ENCODE assay signal across 14 cellular contexts in genomic region chr17:17408236-17408794, GRCh38.
DNase-seq lines count a peak whose midpoint lies in the region; ATAC-seq and TF ChIP-seq lines count a peak whose summit lies in the region.
"Had no signal": no experiment of that assay in that cellular context is flagged by ENCODE, and none has a peak within 500 bp of the region (broad histone marks: within the 10 kb centered on the region; RNA-seq: fewer than 3 reads in every experiment).

No MANE protein-coding gene starts in this region.

- no peak for TF ChIP-seq EP300 in gastroesophageal sphincter (IDR thresholded peaks at IDR 0.05)

- peaks cover 12% of the 10 kb centered on the region for H3K27me3 Mint-ChIP-seq in activated CD8-positive, alpha-beta T cell treated with anti-CD3 and anti-CD28 coated beads, Interleukin-2, amount 10 ng/mL, durations not matched to agents 7 days and 5 days (ENCODE audit: low read depth)

- H3K27me3 ChIP-seq in gastroesophageal sphincter (peaks cover 49% of the 10 kb centered on the region), H7 (ENCODE audit: control insufficient read depth, insufficient read depth, low read length) (no peaks in the 10 kb centered on the region; the same call in 1 of the 2 replicates)
- H3K27me3 ChIP-seq: right atrium auricular region had no signal

- CTCF ChIA-PET in activated CD8-positive, alpha-beta T cell treated with anti-CD3 and anti-CD28 coated beads, Interleukin-2, amount 10 ng/mL, durations not matched to agents 7 days and 5 days (lab: Charles Lee), result no interaction called here

- H3K4me1 Mint-ChIP-seq in activated CD8-positive, alpha-beta T cell treated with anti-CD3 and anti-CD28 coated beads, Interleukin-2, amount 10 ng/mL, durations not matched to agents 7 days and 5 days (ENCODE audit: low read depth), result peaks cover 71% of the 10 kb centered on the region

- H3K4me3 ChIP-seq in gastroesophageal sphincter, result no peak overlapping the region
- H3K4me3 ChIP-seq in H7 (ENCODE audit: insufficient read depth, low read depth, low read length), result no peak overlapping the region
- H3K4me3 ChIP-seq: gastrocnemius medialis, lower lobe of right lung, right atrium auricular region had no signal

- POLR2A ChIA-PET in activated CD8-positive, alpha-beta T cell treated with anti-CD3 and anti-CD28 coated beads, Interleukin-2, amount 10 ng/mL, durations not matched to agents 7 days and 5 days (lab: Charles Lee), result no interaction called here

- H3K27ac Mint-ChIP-seq in activated naive CD4-positive, alpha-beta T cell treated with anti-CD3 and anti-CD28 coated beads, Interleukin-2, amount 50 U/mL, for 72 hours, result peak overlapping the region; percentile 28 to 53
- peak overlapping the region; percentile 62 for H3K27ac Mint-ChIP-seq in activated CD8-positive, alpha-beta T cell treated with anti-CD3 and anti-CD28 coated beads, Interleukin-2, amount 10 ng/mL, durations not matched to agents 7 days and 5 days
- H3K27ac Mint-ChIP-seq: B cell had no signal

- H3K4me1 ChIP-seq in gastroesophageal sphincter, result peaks cover 0 to 2% (median 0%) of the 10 kb centered on the region in 3 donors
- H3K4me1 ChIP-seq: gastrocnemius medialis, right atrium auricular region had no signal

- H3K27ac ChIP-seq in gastroesophageal sphincter, result no peak overlapping the region
- H3K27ac ChIP-seq: gastrocnemius medialis, lower lobe of right lung, right atrium auricular region had no signal

- H3K9me3 ChIP-seq in gastroesophageal sphincter, result no peaks in the 10 kb centered on the region
- H3K9me3 ChIP-seq: gastrocnemius medialis, lower lobe of right lung, right atrium auricular region had no signal

- H3K36me3 ChIP-seq in gastroesophageal sphincter (no peaks in the 10 kb centered on the region), H7 (replicated peaks; ENCODE audit: control insufficient read depth, insufficient read depth, low read length) (no peaks in the 10 kb centered on the region)
- H3K36me3 ChIP-seq: gastrocnemius medialis, lower lobe of right lung, right atrium auricular region had no signal

- H3K4me3 Mint-ChIP-seq in activated CD8-positive, alpha-beta T cell treated with anti-CD3 and anti-CD28 coated beads, Interleukin-2, amount 10 ng/mL, durations not matched to agents 7 days and 5 days, result no peak overlapping the region
- H3K4me3 Mint-ChIP-seq: B cell had no signal

- DNase-seq in activated naive CD4-positive, alpha-beta T cell treated with anti-CD3 and anti-CD28 coated beads, Interleukin-2, amount 50 U/mL, for 72 hours (ENCODE audit: low spot score in 2 of 2), result no peak
- no peak for DNase-seq in activated naive CD4-positive, alpha-beta T cell treated with anti-CD3 and anti-CD28 coated beads, Interleukin-2, amount 50 U/mL, for 16 hours
- DNase-seq in activated CD8-positive, alpha-beta T cell treated with anti-CD3 and anti-CD28 coated beads, Interleukin-2, amount 10 ng/mL, durations not matched to agents 7 days and 5 days, result no peak
- DNase-seq in D341Med (ENCODE audit: low spot score), result no peak
- no peak for DNase-seq in H7
- no peak for DNase-seq in effector CD4-positive, alpha-beta T cell
- no peak for DNase-seq in NCI-H2171 treated with DMSO at 0.1 percent for 48 hours (lab: John Stamatoyannopoulos, UW)
- DNase-seq: central memory CD4-positive, alpha-beta T cell; gastrocnemius medialis; lower lobe of right lung; NCI-H82 had no signal

- no peak for TF ChIP-seq CTCF in gastroesophageal sphincter (IDR thresholded peaks at IDR 0.05)

- no peaks in the 10 kb centered on the region for H3K36me3 Mint-ChIP-seq in activated naive CD4-positive, alpha-beta T cell treated with anti-CD3 and anti-CD28 coated beads, Interleukin-2, amount 50 U/mL, for 72 hours
- no peaks in the 10 kb centered on the region for H3K36me3 Mint-ChIP-seq in activated CD8-positive, alpha-beta T cell treated with anti-CD3 and anti-CD28 coated beads, Interleukin-2, amount 10 ng/mL, durations not matched to agents 7 days and 5 days (ENCODE audit: low read depth)

- H3K9me3 Mint-ChIP-seq in activated naive CD4-positive, alpha-beta T cell treated with anti-CD3 and anti-CD28 coated beads, Interleukin-2, amount 50 U/mL, for 72 hours, result no peaks in the 10 kb centered on the region
- H3K9me3 Mint-ChIP-seq in activated CD8-positive, alpha-beta T cell treated with anti-CD3 and anti-CD28 coated beads, Interleukin-2, amount 10 ng/mL, durations not matched to agents 7 days and 5 days (ENCODE audit: insufficient read depth), result no peaks in the 10 kb centered on the region

- 70 to 94% methylated on average over 2 of the region's 2 CpGs for WGBS in gastroesophageal sphincter (ENCODE audit: low coverage in 1 of 2), 2 donors

- TF ChIP-seq POLR2A in gastroesophageal sphincter (IDR thresholded peaks at IDR 0.05), result no peak

- ATAC-seq in activated naive CD4-positive, alpha-beta T cell treated with anti-CD3 and anti-CD28 coated beads, Interleukin-2, amount 50 U/mL, for 72 hours, result peak; percentile 61 to 78
- no peak for ATAC-seq in activated CD8-positive, alpha-beta T cell treated with anti-CD3 and anti-CD28 coated beads, Interleukin-2, amount 10 ng/mL, durations not matched to agents 7 days and 5 days
- peak; percentile 59 for ATAC-seq in gastroesophageal sphincter
